Comparison of ENCODE assay signal across 8 cellular contexts in genomic region chr9:125706661-125707539, GRCh38. TPM values are rescaled to one million over a fixed set of nuclear protein-coding genes. Genes with fewer than 3 reads are reported as not detected.
DNase-seq lines count a peak whose midpoint lies in the region; ATAC-seq and TF ChIP-seq lines count a peak whose summit lies in the region.

MAPKAP1 (minus strand) TSS chr9:125707208; CDS start chr9:125672574, 34,634 bp downstream.

- no TSS peak for BruUV-seq in mammary epithelial cell (replicated peaks; lab: Mats Ljungman, UMichigan)

- in situ Hi-C loops in GM18951 (cut with MboI; ENCODE audit: low sequenced_read_pairs, unreplicated experiment) (no loop called here), mammary epithelial cell (cut with MboI; ENCODE audit: low sequenced_read_pairs in 2 of 2) (no loop called here)

- H2AFZ ChIP-seq in mammary epithelial cell (ENCODE audit: low read depth, low read length) = peak within 1 kb of the TSS; percentile 86

- TF ChIP-seq CTCF in WI38 (IDR thresholded peaks at IDR 0.05; ENCODE audit: low read depth, low read length) (no peak), mammary epithelial cell (conservative IDR thresholded peaks at IDR 0.05 in 1 of 2, IDR thresholded peaks at IDR 0.05 in 1 of 2; ENCODE audit: extremely low read depth in 1 of 2, insufficient read depth in 1 of 2, low read depth in 1 of 2, low read length in 2 of 2) (no peak)

- H3K9ac ChIP-seq in mammary epithelial cell (ENCODE audit: insufficient read depth, low read length) (peak within 1 kb of the TSS; percentile 75), iPS-20b (ENCODE audit: low read depth, low read length) (peak within 1 kb of the TSS; percentile 85)

- H3K4me1 ChIP-seq in mammary epithelial cell (ENCODE audit: insufficient read depth, low read length) (peaks cover 19% of the 10 kb centered on the region), iPS-20b (ENCODE audit: insufficient read depth, low read length) (peaks cover 13% of the 10 kb centered on the region; the same call in 1 of the 2 replicates)

- H3K9me3 ChIP-seq in mammary epithelial cell (replicated peaks; ENCODE audit: insufficient read depth, low read length) = no peaks in the 10 kb centered on the region
- H3K9me3 ChIP-seq in iPS-20b (ENCODE audit: insufficient read depth, low read depth, low read length) = no peaks in the 10 kb centered on the region

- peaks cover 51% of the 10 kb centered on the region for H3K79me2 ChIP-seq in mammary epithelial cell (ENCODE audit: insufficient read depth, low read length)

- H3K27ac ChIP-seq in mammary epithelial cell (ENCODE audit: insufficient read depth, low read depth, low read length) = peak within 1 kb of the TSS; percentile 67
- no peak within 1 kb of the TSS for H3K27ac ChIP-seq in iPS-20b (ENCODE audit: low read length)
- peak within 1 kb of the TSS; percentile 69 to 97 (median 92) for H3K27ac ChIP-seq in skin epidermis

- no peaks in the 10 kb centered on the region for H4K20me1 ChIP-seq in mammary epithelial cell (ENCODE audit: insufficient read depth, low read length)

- peak within 1 kb of the TSS; percentile 74 for H3K4me2 ChIP-seq in mammary epithelial cell (ENCODE audit: insufficient read depth, low read depth, low read length)

- dilution Hi-C loops in mammary epithelial cell (cut with HindIII; ENCODE audit: low sequenced_read_pairs) = no loop called here

- peak within 1 kb of the TSS; percentile 94 for H3K4me3 ChIP-seq in WI38 (ENCODE audit: low read depth, low read length)
- peak within 1 kb of the TSS; percentile 78 to 88 (median 84) for H3K4me3 ChIP-seq in mammary epithelial cell (replicated peaks in 1 of 3; ENCODE audit: insufficient read depth in 1 of 3, low read depth in 2 of 3, low read length in 3 of 3)
- peak within 1 kb of the TSS; percentile 96 for H3K4me3 ChIP-seq in iPS-20b (ENCODE audit: low read length)
- H3K4me3 ChIP-seq in skin epidermis = peak within 1 kb of the TSS; percentile 62 to 99 (median 90)

- no peaks in the 10 kb centered on the region for H3K36me3 ChIP-seq in mammary epithelial cell (ENCODE audit: insufficient read depth, low read length)
- no peaks in the 10 kb centered on the region for H3K36me3 ChIP-seq in iPS-20b (ENCODE audit: insufficient read depth, low read depth, low read length)

- ATAC-seq in HG03175 (IDR thresholded peaks at IDR 0.05; ENCODE audit: unreplicated experiment) = peak; percentile 94

- no peaks in the 10 kb centered on the region for H3K27me3 ChIP-seq in mammary epithelial cell (ENCODE audit: insufficient read depth, low read length)
- no peaks in the 10 kb centered on the region for H3K27me3 ChIP-seq in iPS-20b (ENCODE audit: insufficient read depth, low read length)

- TF ChIP-seq POLR2A in GM18951 (IDR thresholded peaks at IDR 0.05; ENCODE audit: extremely low read depth, insufficient read depth, insufficient read length) = peak; percentile 96

- under 1% methylated on average over 9 of the region's 65 CpGs for WGBS in mammary epithelial cell (ENCODE audit: low coverage, missing lambda C conversion rate)

- intact Hi-C loops in mammary epithelial cell (cut with micrococcal nuclease) = loop anchor here (1.0 to 5.0 kb wide), 4 partner anchors 39 to 180 kb away; no protein-coding TSS in a partner anchor

- CTCF ChIA-PET in mammary epithelial cell (lab: Charles Lee; ENCODE audit: low non-redundant PET) = interaction anchor here (0.6 kb wide), 1 partner anchor 974 kb away, joined by 3 read pairs; no protein-coding TSS in a partner anchor

- DNase-seq in AG08396 (ENCODE audit: low spot score) (peak; percentile 98), NCI-H2227 treated with DMSO at 0.1 percent for 48 hours (lab: John Stamatoyannopoulos, UW) (peak; percentile 89), mammary epithelial cell (peak; percentile 97)

RNA-seq across cellular contexts. Expression of gene MAPKAP1, which starts in this region (rescaled TPM):
- 100 to 1,000 TPM in 1 of 2 donors, 10 to 100 TPM in 1; 81.4 to 104 TPM for total RNA-seq in mammary epithelial cell
- polyA plus RNA-seq in mammary epithelial cell = 97.6 TPM
- 147 TPM for polyA minus RNA-seq in mammary epithelial cell
